In the genomic region with DNA sequence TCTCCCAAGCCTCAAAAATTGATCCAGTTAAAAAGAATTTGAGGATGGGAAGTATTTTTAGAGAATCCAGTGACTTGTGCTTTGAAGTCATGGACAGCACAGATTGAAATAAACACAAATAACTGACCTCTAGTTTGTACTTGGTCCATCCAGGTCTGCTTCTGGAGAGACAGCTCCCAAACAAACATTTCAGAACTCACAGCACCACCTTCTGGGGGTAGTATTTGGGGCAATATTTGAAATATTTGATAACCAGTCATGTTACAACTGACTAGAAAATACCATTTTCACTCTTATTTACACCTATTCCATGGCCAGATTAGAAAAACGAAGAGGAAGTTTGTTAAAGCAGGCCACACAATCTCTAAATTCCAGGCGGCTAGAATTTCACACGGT, we compare ENCODE assay signal across 13 cellular contexts. TPM values are rescaled to one million over a fixed set of nuclear protein-coding genes. Genes with fewer than 3 reads are reported as not detected.
DNase-seq lines count a peak whose midpoint lies in the region; ATAC-seq and TF ChIP-seq lines count a peak whose summit lies in the region.
"Had no signal": no experiment of that assay in that cellular context is flagged by ENCODE, and none has a peak within 500 bp of the region (broad histone marks: within the 10 kb centered on the region; RNA-seq: fewer than 3 reads in every experiment).

No MANE protein-coding gene starts in this region.

- no peaks in the 10 kb centered on the region for H4K20me1 ChIP-seq in fibroblast of lung (ENCODE audit: control insufficient read depth, extremely low read depth, insufficient read depth, low read length)

- H3K79me2 ChIP-seq in fibroblast of lung (ENCODE audit: control insufficient read depth, insufficient read depth, low read length) = no peaks in the 10 kb centered on the region

- no peak overlapping the region for H2AFZ ChIP-seq in fibroblast of lung (ENCODE audit: low read length)

- H3K4me3 ChIP-seq in fibroblast of lung (replicated peaks in 1 of 4; ENCODE audit: control extremely low read depth in 1 of 4, insufficient read depth in 1 of 4, low read depth in 3 of 4, low read length in 4 of 4) = no peak overlapping the region
- H3K4me3 ChIP-seq: heart right ventricle had no signal

- no peak overlapping the region for H3K9ac ChIP-seq in fibroblast of lung (ENCODE audit: insufficient read depth, low read length)

- no peaks in the 10 kb centered on the region for H3K9me3 ChIP-seq in fibroblast of lung (ENCODE audit: control insufficient read depth, insufficient read depth, low read depth, low read length)
- H3K9me3 ChIP-seq: heart right ventricle had no signal

- DNase-seq in natural killer cell (no peak), fibroblast of lung (ENCODE audit: low read depth in 2 of 2) (peak; percentile 7 to 8), NCI-H1694 treated with DMSO at 0.1 percent for 48 hours (lab: John Stamatoyannopoulos, UW) (no peak), NCI-H2081 treated with DMSO at 0.1 percent for 48 hours (lab: John Stamatoyannopoulos, UW) (no peak), hippocampal formation (lab: John Stamatoyannopoulos, UW) (no peak)
- no peak for DNase-seq in natural killer cell treated with Interleukin-12 subunit alpha and Interleukin-12 subunit beta and Interleukin-15 and Interleukin-18, amount 100 ng/mL, for 72 hours (ENCODE audit: low spot score)
- no peak for DNase-seq in activated CD4-positive, alpha-beta T cell treated with anti-CD3 and anti-CD28 coated beads for 1 hour
- DNase-seq: activated CD4-positive, alpha-beta T cell treated with anti-CD3 and anti-CD28 coated beads, Interleukin-2, amount 50 U/mL, for 1 hour; activated gamma-delta T cell; GOT3; heart right ventricle; NCI-H2227 treated with DMSO at 0.1 percent for 48 hours had no signal

- H3K9me3 Mint-ChIP-seq in natural killer cell = peaks cover 0 to 2% of the 10 kb centered on the region in 2 donors
- peaks cover 2% of the 10 kb centered on the region for H3K9me3 Mint-ChIP-seq in natural killer cell treated with Interleukin-12 subunit alpha and Interleukin-12 subunit beta and Interleukin-15 and Interleukin-18, amount 100 ng/mL, for 72 hours

- peak overlapping the region; percentile 28 to 41 for H3K27ac Mint-ChIP-seq in natural killer cell
- no peak overlapping the region for H3K27ac Mint-ChIP-seq in natural killer cell treated with Interleukin-12 subunit alpha and Interleukin-12 subunit beta and Interleukin-15 and Interleukin-18, amount 100 ng/mL, for 72 hours

- H3K4me1 Mint-ChIP-seq in natural killer cell = peaks cover 24 to 33% of the 10 kb centered on the region in 2 donors
- peaks cover 0 to 19% of the 10 kb centered on the region in 2 donors for H3K4me1 Mint-ChIP-seq in natural killer cell treated with Interleukin-12 subunit alpha and Interleukin-12 subunit beta and Interleukin-15 and Interleukin-18, amount 100 ng/mL, for 72 hours (ENCODE audit: low read depth in 2 of 2)

- no peak overlapping the region for H3K27ac ChIP-seq in fibroblast of lung (ENCODE audit: insufficient read depth, low read length)
- H3K27ac ChIP-seq: heart right ventricle had no signal

- ATAC-seq in natural killer cell = no peak
- ATAC-seq in natural killer cell treated with Interleukin-12 subunit alpha and Interleukin-12 subunit beta and Interleukin-15 and Interleukin-18, amount 100 ng/mL, for 72 hours = no peak
- peak; percentile 51 for ATAC-seq in SK-N-SH treated with all-trans-retinoic acid at 6 μM for 48 hours
- ATAC-seq: heart right ventricle had no signal

- intact Hi-C loops in natural killer cell (cut with micrococcal nuclease) = no loop called here

- no peak for TF ChIP-seq CTCF in natural killer cell (IDR thresholded peaks at IDR 0.05)
- TF ChIP-seq CTCF in fibroblast of lung (conservative IDR thresholded peaks at IDR 0.05 in 1 of 2, IDR thresholded peaks at IDR 0.05 in 1 of 2; ENCODE audit: low read depth in 1 of 2, low read length in 2 of 2) = peak in 1 of 2 donors; percentile 12

- H3K4me2 ChIP-seq in fibroblast of lung (ENCODE audit: extremely low read depth, insufficient read depth, low read length) = no peak overlapping the region

- H3K36me3 ChIP-seq in fibroblast of lung (ENCODE audit: control insufficient read depth, insufficient read depth, low read length) = no peaks in the 10 kb centered on the region

- no peaks in the 10 kb centered on the region for H3K4me1 ChIP-seq in fibroblast of lung (ENCODE audit: control insufficient read depth, extremely low read depth, insufficient read depth, low read length)

- H3K4me3 Mint-ChIP-seq in natural killer cell = no peak overlapping the region
- no peak overlapping the region for H3K4me3 Mint-ChIP-seq in natural killer cell treated with Interleukin-12 subunit alpha and Interleukin-12 subunit beta and Interleukin-15 and Interleukin-18, amount 100 ng/mL, for 72 hours

- H3K36me3 Mint-ChIP-seq in natural killer cell = peaks cover 6% of the 10 kb centered on the region
- peaks cover 33% of the 10 kb centered on the region for H3K36me3 Mint-ChIP-seq in natural killer cell treated with Interleukin-12 subunit alpha and Interleukin-12 subunit beta and Interleukin-15 and Interleukin-18, amount 100 ng/mL, for 72 hours

- no peaks in the 10 kb centered on the region for H3K27me3 ChIP-seq in fibroblast of lung (ENCODE audit: control insufficient read depth, insufficient read depth, low read length)
- H3K27me3 ChIP-seq: heart right ventricle had no signal

- H3K27me3 Mint-ChIP-seq in natural killer cell (ENCODE audit: low read depth in 2 of 2) = no peaks in the 10 kb centered on the region
- H3K27me3 Mint-ChIP-seq in natural killer cell treated with Interleukin-12 subunit alpha and Interleukin-12 subunit beta and Interleukin-15 and Interleukin-18, amount 100 ng/mL, for 72 hours = no peaks in the 10 kb centered on the region

TF ChIP-seq in SK-N-SH treated with all-trans-retinoic acid at 6 μM for 48 hours, 23 proteins besides CTCF, POLR2A, EP300 and RAD21 (continues in another document):
- TF ChIP-seq CSRNP3 (CRISPR knock-in tag; IDR thresholded peaks at IDR 0.05) (no peak), OSR1 (CRISPR knock-in tag; IDR thresholded peaks at IDR 0.05) (no peak), ESRRG (CRISPR knock-in tag; IDR thresholded peaks at IDR 0.05) (no peak), POU6F1 (CRISPR knock-in tag; IDR thresholded peaks at IDR 0.05; ENCODE audit: borderline replicate concordance, low read depth) (no peak)
- TF ChIP-seq, protein P1, sequence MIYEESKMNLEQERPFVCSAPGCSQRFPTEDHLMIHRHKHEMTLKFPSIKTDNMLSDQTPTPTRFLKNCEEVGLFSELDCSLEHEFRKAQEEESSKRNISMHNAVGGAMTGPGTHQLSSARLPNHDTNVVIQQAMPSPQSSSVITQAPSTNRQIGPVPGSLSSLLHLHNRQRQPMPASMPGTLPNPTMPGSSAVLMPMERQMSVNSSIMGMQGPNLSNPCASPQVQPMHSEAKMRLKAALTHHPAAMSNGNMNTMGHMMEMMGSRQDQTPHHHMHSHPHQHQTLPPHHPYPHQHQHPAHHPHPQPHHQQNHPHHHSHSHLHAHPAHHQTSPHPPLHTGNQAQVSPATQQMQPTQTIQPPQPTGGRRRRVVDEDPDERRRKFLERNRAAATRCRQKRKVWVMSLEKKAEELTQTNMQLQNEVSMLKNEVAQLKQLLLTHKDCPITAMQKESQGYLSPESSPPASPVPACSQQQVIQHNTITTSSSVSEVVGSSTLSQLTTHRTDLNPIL (CRISPR knock-in tag; IDR thresholded peaks at IDR 0.05; ENCODE audit: low read depth) = no peak

RNA-seq across cellular contexts. Expression of gene CTSC, which starts 56.2 kb away (rescaled TPM):
- total RNA-seq in natural killer cell (100 to 1,000 TPM; 182 to 275 (median 227) TPM), fibroblast of lung (31.1 and 75.8 TPM in 2 replicates)
- total RNA-seq in natural killer cell treated with Interleukin-12 subunit alpha and Interleukin-12 subunit beta and Interleukin-15 and Interleukin-18, amount 100 ng/mL, for 72 hours = 100 to 1,000 TPM; 213 to 381 TPM
- 252 and 593 TPM in 2 replicates for polyA plus RNA-seq in fibroblast of lung
- 307 and 587 TPM in 2 replicates for polyA plus RNA-seq in fibroblast of lung (2012)
- 57.2 and 70.9 TPM in 2 replicates for polyA minus RNA-seq in fibroblast of lung (ENCODE audit: low replicate concordance)

Comparison
In these comparisons a context has a peak if more than half of its experiments do, and no peak if none do; other contexts are left out.
1. H3K27ac Mint-ChIP-seq: peak in natural killer cell (2 of 2); none in natural killer cell treated with Interleukin-12 subunit alpha and Interleukin-12 subunit beta and Interleukin-15 and Interleukin-18, amount 100 ng/mL, for 72 hours (0 of 2).
2. DNase-seq: peak in fibroblast of lung (2 of 2); none in natural killer cell (single experiment), natural killer cell treated with Interleukin-12 subunit alpha and Interleukin-12 subunit beta and Interleukin-15 and Interleukin-18, amount 100 ng/mL, for 72 hours (single experiment), NCI-H1694 treated with DMSO at 0.1 percent for 48 hours (single experiment), activated CD4-positive, alpha-beta T cell treated with anti-CD3 and anti-CD28 coated beads for 1 hour (single experiment), NCI-H2081 treated with DMSO at 0.1 percent for 48 hours (single experiment) and hippocampal formation (0 of 2).